ENCODE assay signal across 1 cellular context in genomic region chr12:116153983-116154382, GRCh38.
TF ChIP-seq lines count a peak whose summit lies in the region.

No MANE protein-coding gene starts in this region.

TF ChIP-seq in H1, 55 proteins besides CTCF, POLR2A, EP300 and RAD21 (continued from another document):
- TF ChIP-seq BACH1 (IDR thresholded peaks at IDR 0.05; ENCODE audit: low read length) = no peak
- no peak for TF ChIP-seq TAF1 (IDR thresholded peaks at IDR 0.05; ENCODE audit: low read depth, low read length)
- no peak for TF ChIP-seq BRCA1 (IDR thresholded peaks at IDR 0.05; ENCODE audit: low read depth, low read length)
- no peak for TF ChIP-seq MAFK (IDR thresholded peaks at IDR 0.05; ENCODE audit: low read depth, low read length)
